In genomic region chr20:37781626-37782025, GRCh38 we compare ENCODE assay signal across 17 cellular contexts.
DNase-seq lines count a peak whose midpoint lies in the region; ATAC-seq and TF ChIP-seq lines count a peak whose summit lies in the region.
"Had no signal": no experiment of that assay in that cellular context is flagged by ENCODE, and none has a peak within 500 bp of the region (broad histone marks: within the 10 kb centered on the region; RNA-seq: fewer than 3 reads in every experiment).

No MANE protein-coding gene starts in this region.

- no peak for TF ChIP-seq CTCF in fibroblast of mammary gland (conservative IDR thresholded peaks at IDR 0.05; ENCODE audit: control insufficient read depth, insufficient read depth, low read depth, low read length)
- TF ChIP-seq CTCF in Calu3 (IDR thresholded peaks at IDR 0.05; ENCODE audit: unreplicated experiment): no peak

- H3K27ac Mint-ChIP-seq in stimulated activated memory B cell treated with anti-CD40 and anti-IgM and Interleukin-4, amounts not matched to agents 10 μg/mL and 1 μg/mL and 100 μg/mL, for 72 hours: peak overlapping the region; percentile 33
- no peak overlapping the region for H3K27ac Mint-ChIP-seq in Calu3 (ENCODE audit: unreplicated experiment)
- H3K27ac Mint-ChIP-seq: stimulated activated effector memory CD8-positive, alpha-beta T cell treated with anti-CD3 and anti-CD28 coated beads, Interleukin-12 subunit alpha, Interleukin-12 subunit beta, amount 100 ng/mL, for 72 hours had no signal

- DNase-seq in SIG-M5 treated with dmso at 0.1 percent for 504 hours (lab: John Stamatoyannopoulos, UW; ENCODE audit: unreplicated experiment) (peak; percentile 40), SIG-M5 (lab: John Stamatoyannopoulos, UW) (no peak), RKO (ENCODE audit: low spot score) (peak; percentile 9), fibroblast of mammary gland (ENCODE audit: low read depth) (peak; percentile 23), Calu3 (no peak)
- DNase-seq in activated CD8-positive, alpha-beta memory T cell treated with anti-CD3 and anti-CD28 coated beads, Interleukin-2, amount 50 U/mL, for 48 hours: no peak
- DNase-seq: activated CD8-positive, alpha-beta memory T cell treated with anti-CD3 and anti-CD28 coated beads for 24 hours; activated effector memory CD4-positive, alpha-beta T cell treated with anti-CD3 and anti-CD28 coated beads, Interleukin-2, amount 50 U/mL, for 16 hours; CD4-positive, CD25-positive, alpha-beta regulatory T cell; cortex of kidney; heart right ventricle; NCI-H446; trophoblast cell; WERI-Rb-1 had no signal

- H3K4me3 Mint-ChIP-seq in stimulated activated memory B cell treated with anti-CD40 and anti-IgM and Interleukin-4, amounts not matched to agents 10 μg/mL and 1 μg/mL and 100 μg/mL, for 72 hours: no peak overlapping the region
- H3K4me3 Mint-ChIP-seq in Calu3 (ENCODE audit: low read depth, unreplicated experiment): no peak overlapping the region
- H3K4me3 Mint-ChIP-seq: CD4-positive, CD25-positive, alpha-beta regulatory T cell; stimulated activated effector memory CD8-positive, alpha-beta T cell treated with anti-CD3 and anti-CD28 coated beads, Interleukin-12 subunit alpha, Interleukin-12 subunit beta, amount 100 ng/mL, for 72 hours had no signal

- H3K4me3 ChIP-seq in fibroblast of mammary gland (ENCODE audit: control insufficient read depth, low read depth, low read length): no peak overlapping the region
- H3K4me3 ChIP-seq: heart right ventricle had no signal

- H3K9me3 Mint-ChIP-seq in stimulated activated memory B cell treated with anti-CD40 and anti-IgM and Interleukin-4, amounts not matched to agents 10 μg/mL and 1 μg/mL and 100 μg/mL, for 72 hours: peaks cover 3% of the 10 kb centered on the region
- no peaks in the 10 kb centered on the region for H3K9me3 Mint-ChIP-seq in Calu3 (ENCODE audit: low read depth, unreplicated experiment)
- H3K9me3 Mint-ChIP-seq: stimulated activated effector memory CD8-positive, alpha-beta T cell treated with anti-CD3 and anti-CD28 coated beads, Interleukin-12 subunit alpha, Interleukin-12 subunit beta, amount 100 ng/mL, for 72 hours had no signal

- BruUV-seq in Calu3 (replicated peaks; lab: Mats Ljungman, UMichigan): no TSS peak

- H3K36me3 Mint-ChIP-seq in stimulated activated memory B cell treated with anti-CD40 and anti-IgM and Interleukin-4, amounts not matched to agents 10 μg/mL and 1 μg/mL and 100 μg/mL, for 72 hours: peaks cover 77% of the 10 kb centered on the region
- H3K36me3 Mint-ChIP-seq in Calu3 (ENCODE audit: insufficient read depth, unreplicated experiment): no peaks in the 10 kb centered on the region

- intact Hi-C loops in Calu3 (cut with micrococcal nuclease; ENCODE audit: unreplicated experiment): no loop called here

- peaks cover 52% of the 10 kb centered on the region for H3K4me1 Mint-ChIP-seq in stimulated activated memory B cell treated with anti-CD40 and anti-IgM and Interleukin-4, amounts not matched to agents 10 μg/mL and 1 μg/mL and 100 μg/mL, for 72 hours
- no peaks in the 10 kb centered on the region for H3K4me1 Mint-ChIP-seq in Calu3 (ENCODE audit: low read depth, unreplicated experiment)
- H3K4me1 Mint-ChIP-seq: stimulated activated effector memory CD8-positive, alpha-beta T cell treated with anti-CD3 and anti-CD28 coated beads, Interleukin-12 subunit alpha, Interleukin-12 subunit beta, amount 100 ng/mL, for 72 hours had no signal

- CTCF ChIA-PET in Calu3 (lab: Charles Lee): interaction anchor here (0.5 to 0.6 kb wide), 2 partner anchors 227 to 407 kb away, joined by 3 to 5 read pairs; no protein-coding TSS in a partner anchor

- no peak for ATAC-seq in stimulated activated memory B cell treated with anti-CD40 and anti-IgM and Interleukin-4, amounts not matched to agents 10 μg/mL and 1 μg/mL and 100 μg/mL, for 72 hours
- no peak for ATAC-seq in GM21619 (IDR thresholded peaks at IDR 0.05; ENCODE audit: unreplicated experiment)
- ATAC-seq: heart right ventricle; stimulated activated effector memory CD8-positive, alpha-beta T cell treated with anti-CD3 and anti-CD28 coated beads, Interleukin-12 subunit alpha, Interleukin-12 subunit beta, amount 100 ng/mL, for 72 hours had no signal

- H3K27me3 Mint-ChIP-seq in stimulated activated memory B cell treated with anti-CD40 and anti-IgM and Interleukin-4, amounts not matched to agents 10 μg/mL and 1 μg/mL and 100 μg/mL, for 72 hours: no peaks in the 10 kb centered on the region
- no peaks in the 10 kb centered on the region for H3K27me3 Mint-ChIP-seq in Calu3 (ENCODE audit: unreplicated experiment)
- H3K27me3 Mint-ChIP-seq: CD4-positive, CD25-positive, alpha-beta regulatory T cell had no signal

Comparison
In these comparisons a context has a peak if more than half of its experiments do, and no peak if none do; other contexts are left out.
1. DNase-seq: peak in SIG-M5 treated with dmso at 0.1 percent for 504 hours (single experiment), RKO (single experiment) and fibroblast of mammary gland (single experiment); none in SIG-M5 (single experiment), activated CD8-positive, alpha-beta memory T cell treated with anti-CD3 and anti-CD28 coated beads, Interleukin-2, amount 50 U/mL, for 48 hours (single experiment) and Calu3 (single experiment).